1 cellular context compared by ENCODE assay signal in genomic region chr1:41852091-41852490, GRCh38.
TF ChIP-seq lines count a peak whose summit lies in the region.

No MANE protein-coding gene starts in this region.

TF ChIP-seq in endothelial cell of umbilical vein, 7 proteins besides CTCF, POLR2A, EP300 and RAD21 (continued from another document):
- TF ChIP-seq, protein P1, sequence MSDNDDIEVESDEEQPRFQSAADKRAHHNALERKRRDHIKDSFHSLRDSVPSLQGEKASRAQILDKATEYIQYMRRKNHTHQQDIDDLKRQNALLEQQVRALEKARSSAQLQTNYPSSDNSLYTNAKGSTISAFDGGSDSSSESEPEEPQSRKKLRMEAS (IDR thresholded peaks at IDR 0.05; ENCODE audit: insufficient read depth, insufficient read length) = no peak
- TF ChIP-seq EZH2 (IDR thresholded peaks at IDR 0.05; ENCODE audit: borderline replicate concordance, low read depth, low read length, severe bottlenecking) = no peak
